In genomic region chr10:118504044-118504944, GRCh38 we compare ENCODE assay signal across 9 cellular contexts.
DNase-seq lines count a peak whose midpoint lies in the region; ATAC-seq, FAIRE-seq and TF ChIP-seq lines count a peak whose summit lies in the region.
"Had no signal": no experiment of that assay in that cellular context is flagged by ENCODE, and none has a peak within 500 bp of the region (broad histone marks: within the 10 kb centered on the region; RNA-seq: fewer than 3 reads in every experiment).

No MANE protein-coding gene starts in this region.

- no peak for TF ChIP-seq POLR2A in H54 (IDR thresholded peaks at IDR 0.05; ENCODE audit: low read depth, low read length)

- FAIRE-seq in H54 (lab: Jason Lieb, UNC) = peak; percentile 68

- DNase-seq in H54 (ENCODE audit: insufficient read length, low spot score) (peak; percentile 35), NCI-H69 (lab: John Stamatoyannopoulos, UW) (peak; percentile 75), dermis blood vessel endothelial cell (peak; percentile 29), renal cortical epithelial cell (ENCODE audit: low read depth) (peak; percentile 95)
- DNase-seq: activated naive CD4-positive, alpha-beta T cell treated with Interleukin-2 at 50 U/mL for 16 hours; NCI-H1092 had no signal

- no peak for ATAC-seq in HG03196 (IDR thresholded peaks at IDR 0.05; ENCODE audit: unreplicated experiment)
- ATAC-seq in GM21717 (IDR thresholded peaks at IDR 0.05; ENCODE audit: unreplicated experiment) = no peak
- ATAC-seq in GM18907 (IDR thresholded peaks at IDR 0.05; ENCODE audit: unreplicated experiment) = no peak

Comparison
In these comparisons a context has a peak if more than half of its experiments do, and no peak if none do; other contexts are left out.
1. DNase-seq: peak in every context shown above with its lines; median percentile 95 in renal cortical epithelial cell; 75 in NCI-H69; 35 in H54; 29 in dermis blood vessel endothelial cell.